Comparison of ENCODE assay signal across 8 cellular contexts in genomic region chr20:46089338-46090094, GRCh38. TPM values are rescaled to one million over a fixed set of nuclear protein-coding genes. Genes with fewer than 3 reads are reported as not detected.
DNase-seq lines count a peak whose midpoint lies in the region; ATAC-seq and TF ChIP-seq lines count a peak whose summit lies in the region.

Gene NCOA5, minus strand, starts transcription at chr20:46089962. Its CDS starts 10,538 bp downstream, at chr20:46079424.

- H3K27ac ChIP-seq in osteoblast (ENCODE audit: low read depth, low read length) (peak within 1 kb of the TSS; percentile 90), thoracic aorta (peak within 1 kb of the TSS; percentile 91 to 98)

- H3K4me3 ChIP-seq in osteoblast (ENCODE audit: insufficient read depth, low read length) (peak within 1 kb of the TSS; percentile 97), thoracic aorta (peak within 1 kb of the TSS; percentile 88)

- H3K36me3 ChIP-seq in osteoblast (ENCODE audit: insufficient read depth, low read length) (no peaks in the 10 kb centered on the region), thoracic aorta (no peaks in the 10 kb centered on the region)

- H3K79me2 ChIP-seq in osteoblast (ENCODE audit: insufficient read depth, low read length), result peaks cover 49% of the 10 kb centered on the region

- peak; percentile 75 for ATAC-seq in HG02610 (IDR thresholded peaks at IDR 0.05; ENCODE audit: unreplicated experiment)
- ATAC-seq in SK-N-SH treated with all-trans-retinoic acid at 6 μM for 48 hours, result peak; percentile 93
- ATAC-seq in activated naive CD4-positive, alpha-beta T cell treated with anti-CD3 and anti-CD28 coated beads, Interleukin-2, amount 50 U/mL, for 72 hours, result peak; percentile 86 to 89
- ATAC-seq in thoracic aorta (ENCODE audit: insufficient number of reproducible peaks, low FRiP score, low read depth), result peak; percentile 95

- H3K27me3 ChIP-seq in osteoblast (ENCODE audit: insufficient read depth, low read length), result peaks cover under 1% of the 10 kb centered on the region
- H3K27me3 ChIP-seq in thoracic aorta (replicated peaks; ENCODE audit: insufficient read depth), result no peaks in the 10 kb centered on the region

- peak within 1 kb of the TSS; percentile 95 for H3K4me2 ChIP-seq in osteoblast (ENCODE audit: insufficient read depth, low read length)

- POLR2A ChIA-PET in GM10248 (lab: Yijun Ruan, JAX), result no interaction called here

- H3K27ac Mint-ChIP-seq in activated naive CD4-positive, alpha-beta T cell treated with anti-CD3 and anti-CD28 coated beads, Interleukin-2, amount 50 U/mL, for 72 hours, result peak within 1 kb of the TSS; percentile 93 to 94

- H4K20me1 ChIP-seq in osteoblast (ENCODE audit: insufficient read depth, low read length), result peaks cover 44% of the 10 kb centered on the region

- DNase-seq in GM10248 (ENCODE audit: extremely low spot score), result peak; percentile 95
- peak; percentile 96 for DNase-seq in NCI-H1092 (lab: John Stamatoyannopoulos, UW)
- DNase-seq in activated naive CD4-positive, alpha-beta T cell treated with anti-CD3 and anti-CD28 coated beads, Interleukin-2, amount 50 U/mL, for 72 hours (ENCODE audit: low spot score in 2 of 2), result peak; percentile 91 to 94
- peak; percentile 97 for DNase-seq in glomerular visceral epithelial cell (ENCODE audit: extremely low spot score)
- DNase-seq in osteoblast (ENCODE audit: insufficient read length, low spot score, missing footprints), result peak; percentile 100
- peak; percentile 88 for DNase-seq in thoracic aorta (ENCODE audit: low spot score)

- TF ChIP-seq CTCF in GM10248 (IDR thresholded peaks at IDR 0.05; ENCODE audit: control extremely low read depth, extremely low read depth, low read depth, missing control alignments), result peak; percentile 34
- no peak for TF ChIP-seq CTCF in osteoblast (IDR thresholded peaks at IDR 0.05; ENCODE audit: extremely low read depth, low read depth, low read length)
- peak; percentile 7 for TF ChIP-seq CTCF in thoracic aorta (IDR thresholded peaks at IDR 0.05)

- H3K9me3 ChIP-seq in osteoblast (ENCODE audit: low read depth, low read length), result no peaks in the 10 kb centered on the region
- H3K9me3 ChIP-seq in thoracic aorta, result no peaks in the 10 kb centered on the region

- CTCF ChIA-PET in GM10248 (lab: Yijun Ruan, JAX), result interaction anchor here (0.9 to 1.1 kb wide), 4 partner anchors 12 to 30 kb away, joined by 3 to 4 read pairs (median 3); no protein-coding TSS in a partner anchor

- H3K4me1 ChIP-seq in osteoblast (ENCODE audit: insufficient read depth, low read length), result peaks cover 38% of the 10 kb centered on the region
- peaks cover 27 to 50% of the 10 kb centered on the region in 2 donors for H3K4me1 ChIP-seq in thoracic aorta (ENCODE audit: control insufficient read depth in 1 of 2, low read depth in 2 of 2)

- peaks cover 0 to 4% of the 10 kb centered on the region in 2 donors for H3K36me3 Mint-ChIP-seq in activated naive CD4-positive, alpha-beta T cell treated with anti-CD3 and anti-CD28 coated beads, Interleukin-2, amount 50 U/mL, for 72 hours

- H3K9me3 Mint-ChIP-seq in activated naive CD4-positive, alpha-beta T cell treated with anti-CD3 and anti-CD28 coated beads, Interleukin-2, amount 50 U/mL, for 72 hours, result no peaks in the 10 kb centered on the region

- peak within 1 kb of the TSS; percentile 94 for H2AFZ ChIP-seq in osteoblast (ENCODE audit: low read length)

TF ChIP-seq in SK-N-SH treated with all-trans-retinoic acid at 6 μM for 48 hours, 23 proteins besides CTCF, POLR2A, EP300 and RAD21:
- TF ChIP-seq ZFP3 (CRISPR knock-in tag; IDR thresholded peaks at IDR 0.05), result peak; percentile 77; the same call in 1 of the 2 replicates
- TF ChIP-seq ISL1 (CRISPR knock-in tag; IDR thresholded peaks at IDR 0.05), result no peak
- no peak for TF ChIP-seq RARB (CRISPR knock-in tag; IDR thresholded peaks at IDR 0.05)
- TF ChIP-seq ESRRG (CRISPR knock-in tag; IDR thresholded peaks at IDR 0.05), result no peak
- peak; percentile 87; the same call in 1 of the 2 replicates for TF ChIP-seq CSDC2 (CRISPR knock-in tag; IDR thresholded peaks at IDR 0.05)
- peak; percentile 85 for TF ChIP-seq TSHZ2 (CRISPR knock-in tag; IDR thresholded peaks at IDR 0.05)
- TF ChIP-seq GLIS3 (CRISPR knock-in tag; IDR thresholded peaks at IDR 0.05), result no peak
- no peak for TF ChIP-seq TCF4 (CRISPR knock-in tag; IDR thresholded peaks at IDR 0.05; ENCODE audit: borderline replicate concordance)
- TF ChIP-seq POU6F1 (CRISPR knock-in tag; IDR thresholded peaks at IDR 0.05; ENCODE audit: borderline replicate concordance, low read depth), result no peak
- no peak for TF ChIP-seq TOX (CRISPR knock-in tag; IDR thresholded peaks at IDR 0.05; ENCODE audit: borderline replicate concordance)
- TF ChIP-seq OSR1 (CRISPR knock-in tag; IDR thresholded peaks at IDR 0.05), result no peak
- TF ChIP-seq ZNF8 (CRISPR knock-in tag; IDR thresholded peaks at IDR 0.05), result peak; percentile 29; the same call in 1 of the 2 replicates
- TF ChIP-seq PPARA (CRISPR knock-in tag; IDR thresholded peaks at IDR 0.05; ENCODE audit: borderline replicate concordance), result no peak
- TF ChIP-seq CREB5 (CRISPR knock-in tag; IDR thresholded peaks at IDR 0.05; ENCODE audit: low read depth), result no peak
- no peak for TF ChIP-seq CSRNP3 (CRISPR knock-in tag; IDR thresholded peaks at IDR 0.05)
- no peak for TF ChIP-seq ZNF565 (CRISPR knock-in tag; conservative IDR thresholded peaks at IDR 0.05; ENCODE audit: low read depth)
- no peak for TF ChIP-seq ZFP30 (CRISPR knock-in tag; IDR thresholded peaks at IDR 0.05)
- TF ChIP-seq SNAI2 (CRISPR knock-in tag; IDR thresholded peaks at IDR 0.05), result peak; percentile 60; the same call in 1 of the 2 replicates
- no peak for TF ChIP-seq ZC3H10 (CRISPR knock-in tag; IDR thresholded peaks at IDR 0.05)

RNA-seq across cellular contexts. Expression of gene NCOA5, which starts in this region (rescaled TPM):
- total RNA-seq in activated naive CD4-positive, alpha-beta T cell treated with anti-CD3 and anti-CD28 coated beads, Interleukin-2, amount 50 U/mL, for 72 hours, result 10 to 100 TPM in 1 of 2 donors, 1 to 10 TPM in 1; 2.2 to 15.2 TPM
- total RNA-seq in osteoblast, result 12.4 and 14.5 TPM in 2 replicates
- 10 to 100 TPM; 23.7 to 28.6 TPM for total RNA-seq in thoracic aorta

Comparison
In these comparisons a context has a peak if more than half of its experiments do, and no peak if none do; other contexts are left out.
1. Peak in every context shown above with its lines: DNase-seq, ATAC-seq, H3K4me3 ChIP-seq and H3K27ac ChIP-seq.